17 cellular contexts compared by ENCODE assay signal in the genomic region with DNA sequence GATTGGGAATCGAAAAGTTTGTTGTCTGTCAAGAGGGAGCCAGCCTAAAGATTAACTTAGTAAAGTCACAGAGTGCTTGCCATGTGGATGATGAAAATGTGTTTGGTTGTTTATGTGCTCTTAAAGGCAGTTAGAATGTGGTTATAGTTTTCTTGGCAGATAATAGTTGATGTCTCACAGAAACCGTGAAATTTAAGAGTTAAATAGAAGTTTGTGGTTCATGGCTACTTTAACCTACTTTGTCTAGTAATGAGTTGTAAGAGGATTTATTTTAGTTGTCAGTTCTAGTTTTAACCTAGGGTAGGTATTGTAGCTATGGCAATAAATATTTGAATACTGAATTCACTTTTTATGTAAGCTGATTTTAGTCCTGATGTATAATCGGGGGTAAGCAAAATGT. TPM values are rescaled to one million over a fixed set of nuclear protein-coding genes. Genes with fewer than 3 reads are reported as not detected.
DNase-seq lines count a peak whose midpoint lies in the region; ATAC-seq and TF ChIP-seq lines count a peak whose summit lies in the region.
"Had no signal": no experiment of that assay in that cellular context is flagged by ENCODE, and none has a peak within 500 bp of the region (broad histone marks: within the 10 kb centered on the region; RNA-seq: fewer than 3 reads in every experiment).

No MANE protein-coding gene starts in this region.

- H3K36me3 ChIP-seq in mesenchymal stem cell (ENCODE audit: control insufficient read depth in 1 of 2, insufficient read depth in 2 of 2, low read depth in 1 of 2, low read length in 2 of 2) (peaks cover 23 to 58% of the 10 kb centered on the region in 2 experiments), colonic mucosa (peaks cover 6% of the 10 kb centered on the region)

- no peak overlapping the region for H2AK5ac ChIP-seq in mesenchymal stem cell (ENCODE audit: low read length, severe bottlenecking)

- no peak overlapping the region for H4K8ac ChIP-seq in mesenchymal stem cell (ENCODE audit: low read length)

- H3K27me3 ChIP-seq in CD4-positive, alpha-beta T cell (ENCODE audit: control insufficient read depth, insufficient read depth, low read length): no peaks in the 10 kb centered on the region
- H3K27me3 ChIP-seq in mesenchymal stem cell (ENCODE audit: control insufficient read depth in 1 of 2, insufficient read depth in 1 of 2, low read length in 2 of 2) (no peaks in the 10 kb centered on the region), colonic mucosa (no peaks in the 10 kb centered on the region)
- H3K27me3 ChIP-seq: SJCRH30, testis had no signal

- no peak overlapping the region for H3K18ac ChIP-seq in mesenchymal stem cell (ENCODE audit: low read depth in 1 of 2, low read length in 2 of 2)

- TF ChIP-seq CTCF in CD4-positive, alpha-beta T cell (IDR thresholded peaks at IDR 0.05): no peak
- TF ChIP-seq CTCF in GM12865 (IDR thresholded peaks at IDR 0.05; ENCODE audit: insufficient read depth, low read depth, low read length, missing control alignments): no peak
- no peak for TF ChIP-seq CTCF in colonic mucosa (IDR thresholded peaks at IDR 0.05)

- no peak overlapping the region for H3K4me2 ChIP-seq in mesenchymal stem cell (ENCODE audit: low read length, poor library complexity, severe bottlenecking)
- H3K4me2 ChIP-seq: PC-9 had no signal

- CTCF ChIA-PET in CD4-positive, alpha-beta T cell (lab: Charles Lee): interaction anchor here (1.1 to 2.0 kb wide), 3 partner anchors 46 to 78 kb away, joined by 3 to 16 read pairs (median 3); a partner anchor contains a TSS

- peaks cover 68% of the 10 kb centered on the region for H3K36me3 Mint-ChIP-seq in CD4-positive, alpha-beta T cell (ENCODE audit: low read depth)
- peaks cover 37% of the 10 kb centered on the region for H3K36me3 Mint-ChIP-seq in T-helper 2 cell treated with Interferon-gamma antibody and Interleukin-4, amounts not matched to agents 5 μg/mL and 100 μg/mL, for 36 hours (ENCODE audit: low read depth)

- no peaks in the 10 kb centered on the region for H3K9me3 ChIP-seq in CD4-positive, alpha-beta T cell (ENCODE audit: control insufficient read depth, low read length)
- no peaks in the 10 kb centered on the region for H3K9me3 ChIP-seq in mesenchymal stem cell (ENCODE audit: control insufficient read depth, low read length)
- H3K9me3 ChIP-seq in colonic mucosa: no peaks in the 10 kb centered on the region
- H3K9me3 ChIP-seq: left ventricle myocardium inferior, SJCRH30, testis had no signal

- H3K27me3 Mint-ChIP-seq in CD4-positive, alpha-beta T cell: no peaks in the 10 kb centered on the region
- H3K27me3 Mint-ChIP-seq in T-helper 2 cell treated with Interferon-gamma antibody and Interleukin-4, amounts not matched to agents 5 μg/mL and 100 μg/mL, for 36 hours (ENCODE audit: low read depth): no peaks in the 10 kb centered on the region
- H3K27me3 Mint-ChIP-seq: B cell had no signal

- H3K23ac ChIP-seq in mesenchymal stem cell (ENCODE audit: low read length in 2 of 2): no peak overlapping the region

- POLR2A ChIA-PET in CD4-positive, alpha-beta T cell (lab: Charles Lee): interaction anchor here (0.7 to 0.9 kb wide), 2 partner anchors 74 to 163 kb away, joined by 3 read pairs; a partner anchor contains a TSS

- H3K4me1 ChIP-seq in mesenchymal stem cell (ENCODE audit: control insufficient read depth, insufficient read depth, low read depth, low read length): peaks cover 4% of the 10 kb centered on the region
- no peaks in the 10 kb centered on the region for H3K4me1 ChIP-seq in colonic mucosa
- H3K4me1 ChIP-seq: left ventricle myocardium inferior, testis had no signal

- no peak overlapping the region for H3K4me3 Mint-ChIP-seq in CD4-positive, alpha-beta T cell
- H3K4me3 Mint-ChIP-seq in T-helper 2 cell treated with Interferon-gamma antibody and Interleukin-4, amounts not matched to agents 5 μg/mL and 100 μg/mL, for 36 hours: peak overlapping the region; percentile 4
- H3K4me3 Mint-ChIP-seq: B cell had no signal

- H3K79me1 ChIP-seq in mesenchymal stem cell (replicated peaks; ENCODE audit: low read length, poor library complexity, severe bottlenecking): peaks cover 26% of the 10 kb centered on the region

- no peaks in the 10 kb centered on the region for H3K9me3 Mint-ChIP-seq in CD4-positive, alpha-beta T cell
- H3K9me3 Mint-ChIP-seq in T-helper 2 cell treated with Interferon-gamma antibody and Interleukin-4, amounts not matched to agents 5 μg/mL and 100 μg/mL, for 36 hours: no peaks in the 10 kb centered on the region

- H3K27ac Mint-ChIP-seq in CD4-positive, alpha-beta T cell: peak overlapping the region; percentile 23
- H3K27ac Mint-ChIP-seq in T-helper 2 cell treated with Interferon-gamma antibody and Interleukin-4, amounts not matched to agents 5 μg/mL and 100 μg/mL, for 36 hours: peak overlapping the region; percentile 23
- H3K27ac Mint-ChIP-seq: B cell had no signal

- no peak for DNase-seq in CD4-positive, alpha-beta T cell
- peak; percentile 21 for DNase-seq in GM12865 (ENCODE audit: low read depth)
- DNase-seq in T-helper 2 cell treated with Interferon-gamma antibody and Interleukin-4, amounts not matched to agents 5 μg/mL and 100 μg/mL, for 36 hours (ENCODE audit: low spot score): no peak
- DNase-seq in mesenchymal stem cell: no peak
- no peak for DNase-seq in colonic mucosa
- no peak for DNase-seq in SHP77 (lab: John Stamatoyannopoulos, UW)
- DNase-seq: effector memory CD4-positive, alpha-beta T cell; left ventricle myocardium inferior; NCI-H146; NCI-H82; PC-9; SJCRH30; stimulated activated CD4-positive, alpha-beta T cell treated with anti-CD3 and anti-CD28 coated beads, Interleukin-4, amount 100 ng/mL, for 1 hour; T1000; testis had no signal

- no peak overlapping the region for H2BK12ac ChIP-seq in mesenchymal stem cell (ENCODE audit: low read length in 2 of 2)

- H2AFZ ChIP-seq in mesenchymal stem cell (ENCODE audit: low read depth, low read length): no peak overlapping the region
- H2AFZ ChIP-seq: PC-9 had no signal

- no peak overlapping the region for H3K4ac ChIP-seq in mesenchymal stem cell (ENCODE audit: low read depth in 1 of 2, low read length in 2 of 2)

- no peak overlapping the region for H4K91ac ChIP-seq in mesenchymal stem cell (ENCODE audit: low read length)

- intact Hi-C loops in CD4-positive, alpha-beta T cell (cut with DNase I, micrococcal nuclease): loop anchor here (5.0 to 10.0 kb wide), 4 partner anchors 76 to 626 kb away; a partner anchor contains a TSS
- intact Hi-C loops in colonic mucosa (cut with DNase I): no loop called here

- H3K9ac ChIP-seq in mesenchymal stem cell (ENCODE audit: low read length) (peak overlapping the region; percentile 19), colonic mucosa (ENCODE audit: low read depth in 2 of 2, low read length in 2 of 2) (no peak overlapping the region)

- no peak overlapping the region for H2BK15ac ChIP-seq in mesenchymal stem cell (ENCODE audit: low read depth, poor library complexity, severe bottlenecking)

- ATAC-seq in CD4-positive, alpha-beta T cell (ENCODE audit: poor library complexity): no peak
- no peak for ATAC-seq in HG03097 (IDR thresholded peaks at IDR 0.05; ENCODE audit: low FRiP score, unreplicated experiment)

- 93% methylated on average over 2 of the region's 3 CpGs for WGBS in mesenchymal stem cell

- H3K4me3 ChIP-seq in GM12865 (ENCODE audit: low read depth, low read length) (no peak overlapping the region), mesenchymal stem cell (ENCODE audit: insufficient read depth in 1 of 2, low read depth in 1 of 2, low read length in 2 of 2) (no peak overlapping the region), colonic mucosa (no peak overlapping the region)
- H3K4me3 ChIP-seq: left ventricle myocardium inferior, PC-9, SJCRH30, testis had no signal

- H2BK5ac ChIP-seq in mesenchymal stem cell (ENCODE audit: low read depth, low read length, poor library complexity, severe bottlenecking): no peak overlapping the region

- no peak overlapping the region for H3K27ac ChIP-seq in CD4-positive, alpha-beta T cell (ENCODE audit: low read depth, low read length)
- no peak overlapping the region for H3K27ac ChIP-seq in mesenchymal stem cell (ENCODE audit: low read length, poor library complexity, severe bottlenecking)
- H3K27ac ChIP-seq in colonic mucosa: no peak overlapping the region
- H3K27ac ChIP-seq: left ventricle myocardium inferior, PC-9, SJCRH30, testis had no signal

- H2BK120ac ChIP-seq in mesenchymal stem cell (ENCODE audit: low read depth, low read length): no peak overlapping the region

- H3K14ac ChIP-seq in mesenchymal stem cell (ENCODE audit: low read length in 2 of 2): no peak overlapping the region

- H3K4me1 Mint-ChIP-seq in CD4-positive, alpha-beta T cell (ENCODE audit: low read depth): peaks cover 20% of the 10 kb centered on the region
- H3K4me1 Mint-ChIP-seq in T-helper 2 cell treated with Interferon-gamma antibody and Interleukin-4, amounts not matched to agents 5 μg/mL and 100 μg/mL, for 36 hours (ENCODE audit: low read depth): peaks cover 25% of the 10 kb centered on the region

RNA-seq across cellular contexts. Expression of a gene that starts 36.4 kb away (rescaled TPM):
- 10 to 100 TPM; 67.6 to 69.2 TPM for total RNA-seq in CD4-positive, alpha-beta T cell
- 46.4 TPM for polyA plus RNA-seq in mesenchymal stem cell (2013, experiment 1 of 2)
- polyA plus RNA-seq in mesenchymal stem cell (2013, experiment 2 of 2): 48.4 TPM
- total RNA-seq in colonic mucosa: 10 to 100 TPM; 64.5 to 80.5 TPM
